1 cellular context compared by ENCODE assay signal in the genomic region with DNA sequence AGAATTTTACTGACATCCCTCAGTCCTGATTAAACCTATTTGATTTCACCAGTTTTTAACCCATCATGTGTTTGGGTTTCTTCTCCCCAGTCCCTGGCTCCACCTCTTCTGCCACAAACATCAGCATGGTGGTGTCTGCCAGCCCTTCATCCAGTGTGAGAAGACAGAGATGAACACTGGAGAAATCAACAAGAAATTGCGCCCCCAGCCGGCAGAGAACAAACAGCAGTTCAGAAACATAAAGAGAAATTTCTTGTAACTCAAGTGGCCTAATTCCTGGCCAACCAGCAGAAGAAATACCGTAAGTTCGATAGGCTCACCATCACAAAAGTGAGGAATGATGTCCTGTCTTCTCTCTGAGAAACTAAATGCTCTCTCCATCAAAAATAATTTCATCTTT.
TF ChIP-seq lines count a peak whose summit lies in the region.

No MANE protein-coding gene starts in this region.

TF ChIP-seq in K562, 482 proteins besides CTCF, POLR2A, EP300 and RAD21 (continued from another document):
- TF ChIP-seq, protein P1, sequence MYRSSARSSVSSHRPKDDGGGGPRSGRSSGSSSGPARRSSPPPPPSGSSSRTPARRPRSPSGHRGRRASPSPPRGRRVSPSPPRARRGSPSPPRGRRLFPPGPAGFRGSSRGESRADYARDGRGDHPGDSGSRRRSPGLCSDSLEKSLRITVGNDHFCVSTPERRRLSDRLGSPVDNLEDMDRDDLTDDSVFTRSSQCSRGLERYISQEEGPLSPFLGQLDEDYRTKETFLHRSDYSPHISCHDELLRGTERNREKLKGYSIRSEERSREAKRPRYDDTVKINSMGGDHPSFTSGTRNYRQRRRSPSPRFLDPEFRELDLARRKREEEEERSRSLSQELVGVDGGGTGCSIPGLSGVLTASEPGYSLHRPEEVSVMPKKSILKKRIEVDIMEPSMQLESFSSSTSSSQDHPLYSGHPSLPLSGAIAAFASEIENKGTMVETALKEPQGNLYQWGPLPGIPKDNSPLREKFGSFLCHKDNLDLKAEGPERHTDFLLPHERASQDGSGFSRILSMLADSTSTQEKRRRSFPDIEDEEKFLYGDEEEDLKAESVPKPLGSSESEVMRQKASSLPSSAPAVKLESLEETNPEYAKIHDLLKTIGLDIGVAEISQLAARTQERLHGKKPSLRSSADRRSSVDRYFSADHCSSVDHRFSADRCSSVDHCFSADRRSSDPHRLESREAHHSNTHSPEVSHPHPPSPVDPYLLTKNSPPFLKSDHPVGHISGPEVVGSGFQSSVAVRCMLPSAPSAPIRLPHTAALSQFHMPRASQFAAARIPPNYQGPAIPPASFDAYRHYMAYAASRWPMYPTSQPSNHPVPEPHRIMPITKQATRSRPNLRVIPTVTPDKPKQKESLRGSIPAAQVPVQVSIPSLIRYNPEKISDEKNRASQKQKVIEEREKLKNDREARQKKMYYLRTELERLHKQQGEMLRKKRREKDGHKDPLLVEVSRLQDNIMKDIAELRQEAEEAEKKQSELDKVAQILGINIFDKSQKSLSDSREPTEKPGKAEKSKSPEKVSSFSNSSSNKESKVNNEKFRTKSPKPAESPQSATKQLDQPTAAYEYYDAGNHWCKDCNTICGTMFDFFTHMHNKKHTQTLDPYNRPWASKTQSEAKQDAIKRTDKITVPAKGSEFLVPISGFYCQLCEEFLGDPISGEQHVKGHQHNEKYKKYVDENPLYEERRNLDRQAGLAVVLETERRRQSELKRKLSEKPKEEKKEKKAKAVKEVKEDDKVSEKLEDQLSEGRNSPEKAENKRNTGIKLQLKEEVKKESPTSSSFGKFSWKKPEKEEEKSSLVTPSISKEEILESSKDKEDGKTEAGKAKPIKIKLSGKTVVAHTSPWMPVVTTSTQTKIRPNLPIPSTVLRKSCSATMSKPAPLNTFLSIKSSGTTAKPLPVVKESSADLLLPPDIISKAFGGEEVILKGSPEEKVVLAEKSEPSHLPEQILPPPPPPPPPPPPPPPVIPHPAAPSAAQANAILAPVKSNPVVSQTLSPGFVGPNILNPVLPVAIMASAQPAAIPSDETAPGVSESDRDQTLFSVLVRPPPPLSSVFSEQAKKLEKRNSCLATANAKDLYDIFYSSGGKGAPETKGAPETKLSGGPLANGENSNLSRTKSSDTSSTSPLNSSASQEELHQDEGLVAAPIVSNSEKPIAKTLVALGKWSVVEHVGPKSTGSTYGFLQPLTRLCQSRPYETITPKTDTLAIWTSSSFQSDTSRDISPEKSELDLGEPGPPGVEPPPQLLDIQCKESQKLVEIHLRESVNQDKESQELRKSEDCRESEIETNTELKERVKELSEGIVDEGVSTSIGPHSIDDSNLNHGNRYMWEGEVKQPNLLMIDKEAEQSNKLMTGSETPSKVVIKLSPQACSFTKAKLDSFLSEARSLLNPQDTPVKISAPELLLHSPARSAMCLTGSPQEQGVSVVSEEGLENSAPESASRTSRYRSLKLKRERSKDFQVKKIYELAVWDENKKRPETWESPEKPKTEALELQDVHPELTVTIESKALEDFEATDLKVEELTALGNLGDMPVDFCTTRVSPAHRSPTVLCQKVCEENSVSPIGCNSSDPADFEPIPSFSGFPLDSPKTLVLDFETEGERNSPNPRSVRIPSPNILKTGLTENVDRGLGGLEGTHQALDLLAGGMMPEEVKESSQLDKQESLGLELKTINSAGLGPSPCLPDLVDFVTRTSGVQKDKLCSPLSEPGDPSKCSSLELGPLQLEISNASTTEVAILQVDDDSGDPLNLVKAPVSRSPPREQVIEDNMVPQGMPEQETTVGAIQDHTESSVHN (IDR thresholded peaks at IDR 0.05; ENCODE audit: borderline replicate concordance in 1 of 2, low read depth in 1 of 2), result no peak
- TF ChIP-seq NFRKB (IDR thresholded peaks at IDR 0.05; ENCODE audit: low read depth) (no peak), SMARCA4 (IDR thresholded peaks at IDR 0.05) (0 out of 2 replicates have a peak, but pooled peaks have one; percentile 19), NBN (IDR thresholded peaks at IDR 0.05; ENCODE audit: low read depth) (no peak), ZNF589 (CRISPR knock-in tag; IDR thresholded peaks at IDR 0.05; ENCODE audit: low read depth) (no peak), EP400 (IDR thresholded peaks at IDR 0.05) (no peak), TCFL5 (CRISPR knock-in tag; conservative IDR thresholded peaks at IDR 0.05) (no peak), MCM7 (IDR thresholded peaks at IDR 0.05) (no peak), ZBED1 (IDR thresholded peaks at IDR 0.05) (no peak), SNRNP70 (optimal IDR thresholded peaks at IDR 0.05; ENCODE audit: low read depth, low read length) (no peak), ZNF274 (IDR thresholded peaks at IDR 0.05; ENCODE audit: borderline replicate concordance, low read depth, low read length) (no peak)
- TF ChIP-seq, protein P2, sequence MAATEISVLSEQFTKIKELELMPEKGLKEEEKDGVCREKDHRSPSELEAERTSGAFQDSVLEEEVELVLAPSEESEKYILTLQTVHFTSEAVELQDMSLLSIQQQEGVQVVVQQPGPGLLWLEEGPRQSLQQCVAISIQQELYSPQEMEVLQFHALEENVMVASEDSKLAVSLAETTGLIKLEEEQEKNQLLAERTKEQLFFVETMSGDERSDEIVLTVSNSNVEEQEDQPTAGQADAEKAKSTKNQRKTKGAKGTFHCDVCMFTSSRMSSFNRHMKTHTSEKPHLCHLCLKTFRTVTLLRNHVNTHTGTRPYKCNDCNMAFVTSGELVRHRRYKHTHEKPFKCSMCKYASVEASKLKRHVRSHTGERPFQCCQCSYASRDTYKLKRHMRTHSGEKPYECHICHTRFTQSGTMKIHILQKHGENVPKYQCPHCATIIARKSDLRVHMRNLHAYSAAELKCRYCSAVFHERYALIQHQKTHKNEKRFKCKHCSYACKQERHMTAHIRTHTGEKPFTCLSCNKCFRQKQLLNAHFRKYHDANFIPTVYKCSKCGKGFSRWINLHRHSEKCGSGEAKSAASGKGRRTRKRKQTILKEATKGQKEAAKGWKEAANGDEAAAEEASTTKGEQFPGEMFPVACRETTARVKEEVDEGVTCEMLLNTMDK (IDR thresholded peaks at IDR 0.05; ENCODE audit: borderline replicate concordance, insufficient read depth, low read depth, low read length, poor library complexity, severe bottlenecking), result no peak
- TF ChIP-seq, protein P3, sequence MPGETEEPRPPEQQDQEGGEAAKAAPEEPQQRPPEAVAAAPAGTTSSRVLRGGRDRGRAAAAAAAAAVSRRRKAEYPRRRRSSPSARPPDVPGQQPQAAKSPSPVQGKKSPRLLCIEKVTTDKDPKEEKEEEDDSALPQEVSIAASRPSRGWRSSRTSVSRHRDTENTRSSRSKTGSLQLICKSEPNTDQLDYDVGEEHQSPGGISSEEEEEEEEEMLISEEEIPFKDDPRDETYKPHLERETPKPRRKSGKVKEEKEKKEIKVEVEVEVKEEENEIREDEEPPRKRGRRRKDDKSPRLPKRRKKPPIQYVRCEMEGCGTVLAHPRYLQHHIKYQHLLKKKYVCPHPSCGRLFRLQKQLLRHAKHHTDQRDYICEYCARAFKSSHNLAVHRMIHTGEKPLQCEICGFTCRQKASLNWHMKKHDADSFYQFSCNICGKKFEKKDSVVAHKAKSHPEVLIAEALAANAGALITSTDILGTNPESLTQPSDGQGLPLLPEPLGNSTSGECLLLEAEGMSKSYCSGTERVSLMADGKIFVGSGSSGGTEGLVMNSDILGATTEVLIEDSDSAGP (CRISPR knock-in tag; IDR thresholded peaks at IDR 0.05), result no peak
- TF ChIP-seq, protein P4, sequence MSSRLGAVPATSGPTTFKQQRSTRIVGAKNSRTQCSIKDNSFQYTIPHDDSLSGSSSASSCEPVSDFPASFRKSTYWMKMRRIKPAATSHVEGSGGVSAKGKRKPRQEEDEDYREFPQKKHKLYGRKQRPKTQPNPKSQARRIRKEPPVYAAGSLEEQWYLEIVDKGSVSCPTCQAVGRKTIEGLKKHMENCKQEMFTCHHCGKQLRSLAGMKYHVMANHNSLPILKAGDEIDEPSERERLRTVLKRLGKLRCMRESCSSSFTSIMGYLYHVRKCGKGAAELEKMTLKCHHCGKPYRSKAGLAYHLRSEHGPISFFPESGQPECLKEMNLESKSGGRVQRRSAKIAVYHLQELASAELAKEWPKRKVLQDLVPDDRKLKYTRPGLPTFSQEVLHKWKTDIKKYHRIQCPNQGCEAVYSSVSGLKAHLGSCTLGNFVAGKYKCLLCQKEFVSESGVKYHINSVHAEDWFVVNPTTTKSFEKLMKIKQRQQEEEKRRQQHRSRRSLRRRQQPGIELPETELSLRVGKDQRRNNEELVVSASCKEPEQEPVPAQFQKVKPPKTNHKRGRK (tag; IDR thresholded peaks at IDR 0.05), result no peak
